Comparison of ENCODE assay signal across 12 cellular contexts in genomic region chr4:2247128-2248043, GRCh38. TPM values are rescaled to one million over a fixed set of nuclear protein-coding genes. Genes with fewer than 3 reads are reported as not detected.
DNase-seq lines count a peak whose midpoint lies in the region; ATAC-seq and TF ChIP-seq lines count a peak whose summit lies in the region.
"Had no signal": no experiment of that assay in that cellular context is flagged by ENCODE, and none has a peak within 500 bp of the region (broad histone marks: within the 10 kb centered on the region; RNA-seq: fewer than 3 reads in every experiment).

No MANE protein-coding gene starts in this region.

- no peak overlapping the region for H3K27ac Mint-ChIP-seq in activated naive CD4-positive, alpha-beta T cell treated with anti-CD3 and anti-CD28 coated beads for 36 hours
- no peak overlapping the region for H3K27ac Mint-ChIP-seq in activated naive CD4-positive, alpha-beta T cell treated with anti-CD3 and anti-CD28 coated beads, Interleukin-2, amount 50 U/mL, for 72 hours
- H3K27ac Mint-ChIP-seq: neural progenitor cell had no signal

- H3K4me3 ChIP-seq in WERI-Rb-1 (ENCODE audit: low read depth, low read length) (no peak overlapping the region), testis (no peak overlapping the region), MG63 (no peak overlapping the region)
- H3K4me3 ChIP-seq: gastroesophageal sphincter, neural progenitor cell had no signal

- peaks cover 16% of the 10 kb centered on the region for H3K4me1 Mint-ChIP-seq in activated naive CD4-positive, alpha-beta T cell treated with anti-CD3 and anti-CD28 coated beads for 36 hours (ENCODE audit: low read depth)

- DNase-seq in activated naive CD4-positive, alpha-beta T cell treated with anti-CD3 and anti-CD28 coated beads for 36 hours: peak; percentile 2
- DNase-seq in activated naive CD4-positive, alpha-beta T cell treated with anti-CD3 and anti-CD28 coated beads, Interleukin-2, amount 50 U/mL, for 72 hours (ENCODE audit: low spot score in 2 of 2): no peak
- DNase-seq in WERI-Rb-1: peak; percentile 7
- DNase-seq in iPS-NIHi7 (ENCODE audit: extremely low spot score): peak; percentile 4
- peak; percentile 12 for DNase-seq in testis
- no peak for DNase-seq in glomerular visceral epithelial cell (ENCODE audit: extremely low spot score)
- no peak for DNase-seq in MG63
- DNase-seq: DMS79 had no signal

- H3K9me3 Mint-ChIP-seq in activated naive CD4-positive, alpha-beta T cell treated with anti-CD3 and anti-CD28 coated beads for 36 hours: no peaks in the 10 kb centered on the region
- H3K9me3 Mint-ChIP-seq in activated naive CD4-positive, alpha-beta T cell treated with anti-CD3 and anti-CD28 coated beads, Interleukin-2, amount 50 U/mL, for 72 hours: no peaks in the 10 kb centered on the region
- H3K9me3 Mint-ChIP-seq: neural progenitor cell had no signal

- CTCF ChIA-PET in activated naive CD4-positive, alpha-beta T cell treated with anti-CD3 and anti-CD28 coated beads for 36 hours (lab: Charles Lee): no interaction called here

- whole genome bisulfite sequencing in testis, 2 donors: 77 to 88% methylated on average over 10 to 42 of the region's 42 CpGs

- intact Hi-C loops in activated naive CD4-positive, alpha-beta T cell treated with anti-CD3 and anti-CD28 coated beads for 36 hours (cut with micrococcal nuclease): no loop called here
- intact Hi-C loops in testis (cut with DNase I; ENCODE audit: low total_unique reads): no loop called here

- no peak for TF ChIP-seq CTCF in WERI-Rb-1 (IDR thresholded peaks at IDR 0.05; ENCODE audit: low read depth, low read length)
- no peak for TF ChIP-seq CTCF in testis (IDR thresholded peaks at IDR 0.05)

- H3K36me3 ChIP-seq in WERI-Rb-1: peaks cover 24% of the 10 kb centered on the region
- H3K36me3 ChIP-seq in testis (ENCODE audit: low read depth, missing control alignments): no peaks in the 10 kb centered on the region
- H3K36me3 ChIP-seq in MG63: no peaks in the 10 kb centered on the region

- no peaks in the 10 kb centered on the region for H3K36me3 Mint-ChIP-seq in activated naive CD4-positive, alpha-beta T cell treated with anti-CD3 and anti-CD28 coated beads for 36 hours (ENCODE audit: low read depth)
- no peaks in the 10 kb centered on the region for H3K36me3 Mint-ChIP-seq in activated naive CD4-positive, alpha-beta T cell treated with anti-CD3 and anti-CD28 coated beads, Interleukin-2, amount 50 U/mL, for 72 hours

- H3K27me3 ChIP-seq in WERI-Rb-1 (ENCODE audit: insufficient read depth, low read depth, severe bottlenecking) (no peaks in the 10 kb centered on the region), testis (no peaks in the 10 kb centered on the region), MG63 (no peaks in the 10 kb centered on the region)
- H3K27me3 ChIP-seq: gastroesophageal sphincter, neural progenitor cell had no signal

- H3K9me3 ChIP-seq in WERI-Rb-1 (ENCODE audit: severe bottlenecking) (no peaks in the 10 kb centered on the region), testis (no peaks in the 10 kb centered on the region), MG63 (no peaks in the 10 kb centered on the region)
- H3K9me3 ChIP-seq: gastroesophageal sphincter had no signal

- ATAC-seq in activated naive CD4-positive, alpha-beta T cell treated with anti-CD3 and anti-CD28 coated beads, Interleukin-2, amount 50 U/mL, for 72 hours: no peak
- ATAC-seq in GM19467 (IDR thresholded peaks at IDR 0.05; ENCODE audit: unreplicated experiment): no peak
- ATAC-seq: gastroesophageal sphincter, left lobe of liver had no signal

- no peaks in the 10 kb centered on the region for H3K27me3 Mint-ChIP-seq in activated naive CD4-positive, alpha-beta T cell treated with anti-CD3 and anti-CD28 coated beads for 36 hours (ENCODE audit: low read depth)

- no peak overlapping the region for H3K27ac ChIP-seq in WERI-Rb-1
- no peak overlapping the region for H3K27ac ChIP-seq in testis
- H3K27ac ChIP-seq: gastroesophageal sphincter, neural progenitor cell had no signal

- peaks cover 21% of the 10 kb centered on the region for H3K4me1 ChIP-seq in testis
- H3K4me1 ChIP-seq: neural progenitor cell had no signal

- no peak overlapping the region for H3K4me3 Mint-ChIP-seq in activated naive CD4-positive, alpha-beta T cell treated with anti-CD3 and anti-CD28 coated beads for 36 hours
- H3K4me3 Mint-ChIP-seq: neural progenitor cell had no signal

- no peak for TF ChIP-seq POLR2A in testis (IDR thresholded peaks at IDR 0.05)

RNA-seq across cellular contexts. Expression of gene HAUS3, which starts 5.5 kb away (rescaled TPM):
- 10 to 100 TPM; 18.0 to 18.1 TPM for total RNA-seq in activated naive CD4-positive, alpha-beta T cell treated with anti-CD3 and anti-CD28 coated beads for 36 hours
- 10 to 100 TPM; 22.1 to 24.9 TPM for total RNA-seq in activated naive CD4-positive, alpha-beta T cell treated with anti-CD3 and anti-CD28 coated beads, Interleukin-2, amount 50 U/mL, for 72 hours
- total RNA-seq in testis: 10 to 100 TPM; 40.1 to 44.0 TPM
- 13.8 TPM for polyA plus RNA-seq in testis (ENCODE audit: insufficient read depth, low read depth, low replicate concordance)
- total RNA-seq in MG63 (2014; rRNA removed; shearing (Covaris generic); ENCODE audit: low replicate concordance): 7.7 and 11.7 TPM in 2 replicates

RNA-seq across cellular contexts. Expression of gene POLN, which starts 5.5 kb away (rescaled TPM):
- total RNA-seq in activated naive CD4-positive, alpha-beta T cell treated with anti-CD3 and anti-CD28 coated beads for 36 hours: 1 to 10 TPM in 1 of 2 experiments, under 1 TPM in 1; 0.91 to 1.3 TPM
- 1 to 10 TPM; 1.8 to 7.3 TPM for total RNA-seq in activated naive CD4-positive, alpha-beta T cell treated with anti-CD3 and anti-CD28 coated beads, Interleukin-2, amount 50 U/mL, for 72 hours
- total RNA-seq in testis: 10 to 100 TPM; 22.9 to 23.7 TPM
- 12.2 TPM for polyA plus RNA-seq in testis (ENCODE audit: insufficient read depth, low read depth, low replicate concordance)
- total RNA-seq in MG63 (2014; rRNA removed; shearing (Covaris generic); ENCODE audit: low replicate concordance): not detected in 2 replicates

RNA-seq across cellular contexts. Expression of gene MXD4, which starts 14.5 kb away (rescaled TPM):
- total RNA-seq in activated naive CD4-positive, alpha-beta T cell treated with anti-CD3 and anti-CD28 coated beads for 36 hours: 1 to 10 TPM; 2.3 to 2.7 TPM
- 10 to 100 TPM in 1 of 2 donors, 1 to 10 TPM in 1; 5.1 to 10.6 TPM for total RNA-seq in activated naive CD4-positive, alpha-beta T cell treated with anti-CD3 and anti-CD28 coated beads, Interleukin-2, amount 50 U/mL, for 72 hours
- 10 to 100 TPM; 73.8 to 76.4 TPM for total RNA-seq in testis
- polyA plus RNA-seq in testis (ENCODE audit: insufficient read depth, low read depth, low replicate concordance): 51.6 TPM
- total RNA-seq in MG63 (2014; rRNA removed; shearing (Covaris generic); ENCODE audit: low replicate concordance): 25.0 and 31.4 TPM in 2 replicates

Comparison
In these comparisons a context has a peak if more than half of its experiments do, and no peak if none do; other contexts are left out.
1. DNase-seq: peak in activated naive CD4-positive, alpha-beta T cell treated with anti-CD3 and anti-CD28 coated beads for 36 hours (single experiment), WERI-Rb-1 (single experiment), iPS-NIHi7 (single experiment) and testis (single experiment); none in activated naive CD4-positive, alpha-beta T cell treated with anti-CD3 and anti-CD28 coated beads, Interleukin-2, amount 50 U/mL, for 72 hours (0 of 2), glomerular visceral epithelial cell (single experiment) and MG63 (single experiment).